1 cellular context compared by ENCODE assay signal in the genomic region with DNA sequence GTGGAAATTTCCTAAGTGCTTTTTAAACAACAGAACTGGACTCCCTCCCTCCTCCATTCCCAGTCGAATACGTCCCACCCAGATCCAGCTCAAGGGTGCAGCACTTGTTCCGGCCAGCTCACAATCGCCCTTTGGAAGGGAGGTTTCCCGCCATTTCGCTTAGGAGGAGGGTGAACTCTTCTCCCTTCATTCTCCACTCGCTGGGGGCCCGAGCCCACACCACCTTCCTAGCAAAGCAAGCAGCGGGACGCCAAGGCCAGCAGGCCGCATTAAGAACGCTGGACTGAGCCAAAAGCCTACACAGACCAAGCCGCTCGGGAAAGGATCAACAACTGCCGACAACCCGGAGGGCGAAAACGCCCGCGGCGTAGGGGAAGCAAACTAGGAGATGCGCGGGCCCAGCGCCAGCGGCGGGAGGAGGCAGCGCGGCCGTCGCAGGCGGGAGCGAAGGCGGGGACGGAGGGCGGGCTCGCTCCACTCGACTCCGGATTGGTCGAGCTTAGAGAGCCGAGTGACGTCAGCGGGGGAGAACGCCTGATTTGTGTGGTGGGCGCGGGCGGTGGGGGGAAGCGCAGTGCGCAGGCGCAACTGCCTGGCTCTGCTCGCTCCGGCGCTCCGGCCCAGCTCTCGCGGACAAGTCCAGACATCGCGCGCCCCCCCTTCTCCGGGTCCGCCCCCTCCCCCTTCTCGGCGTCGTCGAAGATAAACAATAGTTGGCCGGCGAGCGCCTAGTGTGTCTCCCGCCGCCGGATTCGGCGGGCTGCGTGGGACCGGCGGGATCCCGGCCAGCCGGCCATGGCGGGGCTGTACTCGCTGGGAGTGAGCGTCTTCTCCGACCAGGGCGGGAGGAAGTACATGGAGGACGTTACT.
TF ChIP-seq lines count a peak whose summit lies in the region.

A gene (plus strand): TSS at position 574 of the 870 bp plus-strand sequence. CDS start 222 bp downstream, at position 796.

TF ChIP-seq in WTC11, 78 proteins besides CTCF, POLR2A, EP300 and RAD21 (continued from another document and continues in another):
- TF ChIP-seq TEAD1 (CRISPR knock-in tag; IDR thresholded peaks at IDR 0.05) = peak; percentile 32; the same call in 1 of the 2 replicates
- TF ChIP-seq, protein P1, sequence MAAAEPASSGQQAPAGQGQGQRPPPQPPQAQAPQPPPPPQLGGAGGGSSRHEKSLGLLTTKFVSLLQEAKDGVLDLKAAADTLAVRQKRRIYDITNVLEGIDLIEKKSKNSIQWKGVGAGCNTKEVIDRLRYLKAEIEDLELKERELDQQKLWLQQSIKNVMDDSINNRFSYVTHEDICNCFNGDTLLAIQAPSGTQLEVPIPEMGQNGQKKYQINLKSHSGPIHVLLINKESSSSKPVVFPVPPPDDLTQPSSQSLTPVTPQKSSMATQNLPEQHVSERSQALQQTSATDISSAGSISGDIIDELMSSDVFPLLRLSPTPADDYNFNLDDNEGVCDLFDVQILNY (CRISPR knock-in tag; IDR thresholded peaks at IDR 0.05) = peak; percentile 99
- no peak for TF ChIP-seq ESRRA (CRISPR knock-in tag; IDR thresholded peaks at IDR 0.05; ENCODE audit: borderline replicate concordance)
- TF ChIP-seq MXD4 (CRISPR knock-in tag; IDR thresholded peaks at IDR 0.05; ENCODE audit: borderline replicate concordance) = no peak
- TF ChIP-seq ZNF396 (CRISPR knock-in tag; IDR thresholded peaks at IDR 0.05; ENCODE audit: borderline replicate concordance) = no peak
- TF ChIP-seq, protein P2, sequence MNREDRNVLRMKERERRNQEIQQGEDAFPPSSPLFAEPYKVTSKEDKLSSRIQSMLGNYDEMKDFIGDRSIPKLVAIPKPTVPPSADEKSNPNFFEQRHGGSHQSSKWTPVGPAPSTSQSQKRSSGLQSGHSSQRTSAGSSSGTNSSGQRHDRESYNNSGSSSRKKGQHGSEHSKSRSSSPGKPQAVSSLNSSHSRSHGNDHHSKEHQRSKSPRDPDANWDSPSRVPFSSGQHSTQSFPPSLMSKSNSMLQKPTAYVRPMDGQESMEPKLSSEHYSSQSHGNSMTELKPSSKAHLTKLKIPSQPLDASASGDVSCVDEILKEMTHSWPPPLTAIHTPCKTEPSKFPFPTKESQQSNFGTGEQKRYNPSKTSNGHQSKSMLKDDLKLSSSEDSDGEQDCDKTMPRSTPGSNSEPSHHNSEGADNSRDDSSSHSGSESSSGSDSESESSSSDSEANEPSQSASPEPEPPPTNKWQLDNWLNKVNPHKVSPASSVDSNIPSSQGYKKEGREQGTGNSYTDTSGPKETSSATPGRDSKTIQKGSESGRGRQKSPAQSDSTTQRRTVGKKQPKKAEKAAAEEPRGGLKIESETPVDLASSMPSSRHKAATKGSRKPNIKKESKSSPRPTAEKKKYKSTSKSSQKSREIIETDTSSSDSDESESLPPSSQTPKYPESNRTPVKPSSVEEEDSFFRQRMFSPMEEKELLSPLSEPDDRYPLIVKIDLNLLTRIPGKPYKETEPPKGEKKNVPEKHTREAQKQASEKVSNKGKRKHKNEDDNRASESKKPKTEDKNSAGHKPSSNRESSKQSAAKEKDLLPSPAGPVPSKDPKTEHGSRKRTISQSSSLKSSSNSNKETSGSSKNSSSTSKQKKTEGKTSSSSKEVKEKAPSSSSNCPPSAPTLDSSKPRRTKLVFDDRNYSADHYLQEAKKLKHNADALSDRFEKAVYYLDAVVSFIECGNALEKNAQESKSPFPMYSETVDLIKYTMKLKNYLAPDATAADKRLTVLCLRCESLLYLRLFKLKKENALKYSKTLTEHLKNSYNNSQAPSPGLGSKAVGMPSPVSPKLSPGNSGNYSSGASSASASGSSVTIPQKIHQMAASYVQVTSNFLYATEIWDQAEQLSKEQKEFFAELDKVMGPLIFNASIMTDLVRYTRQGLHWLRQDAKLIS (CRISPR knock-in tag; IDR thresholded peaks at IDR 0.05; ENCODE audit: borderline replicate concordance) = no peak
- peak; percentile 74 for TF ChIP-seq CREM (CRISPR knock-in tag; IDR thresholded peaks at IDR 0.05)
- TF ChIP-seq, protein P3, sequence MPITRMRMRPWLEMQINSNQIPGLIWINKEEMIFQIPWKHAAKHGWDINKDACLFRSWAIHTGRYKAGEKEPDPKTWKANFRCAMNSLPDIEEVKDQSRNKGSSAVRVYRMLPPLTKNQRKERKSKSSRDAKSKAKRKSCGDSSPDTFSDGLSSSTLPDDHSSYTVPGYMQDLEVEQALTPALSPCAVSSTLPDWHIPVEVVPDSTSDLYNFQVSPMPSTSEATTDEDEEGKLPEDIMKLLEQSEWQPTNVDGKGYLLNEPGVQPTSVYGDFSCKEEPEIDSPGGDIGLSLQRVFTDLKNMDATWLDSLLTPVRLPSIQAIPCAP (CRISPR knock-in tag; IDR thresholded peaks at IDR 0.05) = no peak
- no peak for TF ChIP-seq SOX15 (CRISPR knock-in tag; IDR thresholded peaks at IDR 0.05)
- TF ChIP-seq, protein P4, sequence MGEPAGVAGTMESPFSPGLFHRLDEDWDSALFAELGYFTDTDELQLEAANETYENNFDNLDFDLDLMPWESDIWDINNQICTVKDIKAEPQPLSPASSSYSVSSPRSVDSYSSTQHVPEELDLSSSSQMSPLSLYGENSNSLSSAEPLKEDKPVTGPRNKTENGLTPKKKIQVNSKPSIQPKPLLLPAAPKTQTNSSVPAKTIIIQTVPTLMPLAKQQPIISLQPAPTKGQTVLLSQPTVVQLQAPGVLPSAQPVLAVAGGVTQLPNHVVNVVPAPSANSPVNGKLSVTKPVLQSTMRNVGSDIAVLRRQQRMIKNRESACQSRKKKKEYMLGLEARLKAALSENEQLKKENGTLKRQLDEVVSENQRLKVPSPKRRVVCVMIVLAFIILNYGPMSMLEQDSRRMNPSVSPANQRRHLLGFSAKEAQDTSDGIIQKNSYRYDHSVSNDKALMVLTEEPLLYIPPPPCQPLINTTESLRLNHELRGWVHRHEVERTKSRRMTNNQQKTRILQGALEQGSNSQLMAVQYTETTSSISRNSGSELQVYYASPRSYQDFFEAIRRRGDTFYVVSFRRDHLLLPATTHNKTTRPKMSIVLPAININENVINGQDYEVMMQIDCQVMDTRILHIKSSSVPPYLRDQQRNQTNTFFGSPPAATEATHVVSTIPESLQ (CRISPR knock-in tag; IDR thresholded peaks at IDR 0.05) = no peak
- TF ChIP-seq, protein P5, sequence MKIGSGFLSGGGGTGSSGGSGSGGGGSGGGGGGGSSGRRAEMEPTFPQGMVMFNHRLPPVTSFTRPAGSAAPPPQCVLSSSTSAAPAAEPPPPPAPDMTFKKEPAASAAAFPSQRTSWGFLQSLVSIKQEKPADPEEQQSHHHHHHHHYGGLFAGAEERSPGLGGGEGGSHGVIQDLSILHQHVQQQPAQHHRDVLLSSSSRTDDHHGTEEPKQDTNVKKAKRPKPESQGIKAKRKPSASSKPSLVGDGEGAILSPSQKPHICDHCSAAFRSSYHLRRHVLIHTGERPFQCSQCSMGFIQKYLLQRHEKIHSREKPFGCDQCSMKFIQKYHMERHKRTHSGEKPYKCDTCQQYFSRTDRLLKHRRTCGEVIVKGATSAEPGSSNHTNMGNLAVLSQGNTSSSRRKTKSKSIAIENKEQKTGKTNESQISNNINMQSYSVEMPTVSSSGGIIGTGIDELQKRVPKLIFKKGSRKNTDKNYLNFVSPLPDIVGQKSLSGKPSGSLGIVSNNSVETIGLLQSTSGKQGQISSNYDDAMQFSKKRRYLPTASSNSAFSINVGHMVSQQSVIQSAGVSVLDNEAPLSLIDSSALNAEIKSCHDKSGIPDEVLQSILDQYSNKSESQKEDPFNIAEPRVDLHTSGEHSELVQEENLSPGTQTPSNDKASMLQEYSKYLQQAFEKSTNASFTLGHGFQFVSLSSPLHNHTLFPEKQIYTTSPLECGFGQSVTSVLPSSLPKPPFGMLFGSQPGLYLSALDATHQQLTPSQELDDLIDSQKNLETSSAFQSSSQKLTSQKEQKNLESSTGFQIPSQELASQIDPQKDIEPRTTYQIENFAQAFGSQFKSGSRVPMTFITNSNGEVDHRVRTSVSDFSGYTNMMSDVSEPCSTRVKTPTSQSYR (CRISPR knock-in tag; IDR thresholded peaks at IDR 0.05) = 0 out of 2 replicates have a peak, but pooled peaks have one; percentile 49
- TF ChIP-seq ZNF219 (CRISPR knock-in tag; IDR thresholded peaks at IDR 0.05; ENCODE audit: borderline replicate concordance) = 0 out of 2 replicates have a peak, but pooled peaks have one; percentile 24
- TF ChIP-seq CBFB (CRISPR knock-in tag; IDR thresholded peaks at IDR 0.05; ENCODE audit: low read depth) = no peak; the same call in 1 of the 2 replicates
- no peak for TF ChIP-seq FOXJ3 (CRISPR knock-in tag; IDR thresholded peaks at IDR 0.05; ENCODE audit: borderline replicate concordance)
- no peak for TF ChIP-seq GRHL2 (CRISPR knock-in tag; IDR thresholded peaks at IDR 0.05; ENCODE audit: insufficient replicate concordance, severe bottlenecking)
- TF ChIP-seq CREB1 (CRISPR knock-in tag; IDR thresholded peaks at IDR 0.05) = 0 out of 2 replicates have a peak, but pooled peaks have one; percentile 40
- no peak for TF ChIP-seq ZNF671 (CRISPR knock-in tag; IDR thresholded peaks at IDR 0.05)
- TF ChIP-seq EMX1 (CRISPR knock-in tag; IDR thresholded peaks at IDR 0.05) = no peak
- TF ChIP-seq RORB (CRISPR knock-in tag; IDR thresholded peaks at IDR 0.05) = no peak
- TF ChIP-seq, protein P6, sequence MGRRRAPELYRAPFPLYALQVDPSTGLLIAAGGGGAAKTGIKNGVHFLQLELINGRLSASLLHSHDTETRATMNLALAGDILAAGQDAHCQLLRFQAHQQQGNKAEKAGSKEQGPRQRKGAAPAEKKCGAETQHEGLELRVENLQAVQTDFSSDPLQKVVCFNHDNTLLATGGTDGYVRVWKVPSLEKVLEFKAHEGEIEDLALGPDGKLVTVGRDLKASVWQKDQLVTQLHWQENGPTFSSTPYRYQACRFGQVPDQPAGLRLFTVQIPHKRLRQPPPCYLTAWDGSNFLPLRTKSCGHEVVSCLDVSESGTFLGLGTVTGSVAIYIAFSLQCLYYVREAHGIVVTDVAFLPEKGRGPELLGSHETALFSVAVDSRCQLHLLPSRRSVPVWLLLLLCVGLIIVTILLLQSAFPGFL (CRISPR knock-in tag; IDR thresholded peaks at IDR 0.05; ENCODE audit: borderline replicate concordance) = 0 out of 2 replicates have a peak, but pooled peaks have one; percentile 10
- TF ChIP-seq, protein P7, sequence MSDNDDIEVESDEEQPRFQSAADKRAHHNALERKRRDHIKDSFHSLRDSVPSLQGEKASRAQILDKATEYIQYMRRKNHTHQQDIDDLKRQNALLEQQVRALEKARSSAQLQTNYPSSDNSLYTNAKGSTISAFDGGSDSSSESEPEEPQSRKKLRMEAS (CRISPR knock-in tag; IDR thresholded peaks at IDR 0.05) = peak; percentile 80
- TF ChIP-seq, protein P8, sequence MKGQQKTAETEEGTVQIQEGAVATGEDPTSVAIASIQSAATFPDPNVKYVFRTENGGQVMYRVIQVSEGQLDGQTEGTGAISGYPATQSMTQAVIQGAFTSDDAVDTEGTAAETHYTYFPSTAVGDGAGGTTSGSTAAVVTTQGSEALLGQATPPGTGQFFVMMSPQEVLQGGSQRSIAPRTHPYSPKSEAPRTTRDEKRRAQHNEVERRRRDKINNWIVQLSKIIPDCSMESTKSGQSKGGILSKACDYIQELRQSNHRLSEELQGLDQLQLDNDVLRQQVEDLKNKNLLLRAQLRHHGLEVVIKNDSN (CRISPR knock-in tag; IDR thresholded peaks at IDR 0.05) = no peak
- TF ChIP-seq JUN (CRISPR knock-in tag; IDR thresholded peaks at IDR 0.05) = no peak; the same call in 1 of the 2 replicates
- peak; percentile 50 for TF ChIP-seq FOXK1 (CRISPR knock-in tag; IDR thresholded peaks at IDR 0.05)
- no peak for TF ChIP-seq ATF1 (CRISPR knock-in tag; IDR thresholded peaks at IDR 0.05)
- TF ChIP-seq TP53 (CRISPR knock-in tag; IDR thresholded peaks at IDR 0.05) = peak; percentile 80; the same call in 1 of the 2 replicates
- TF ChIP-seq NFYB (CRISPR knock-in tag; conservative IDR thresholded peaks at IDR 0.05; ENCODE audit: low read depth) = peak; percentile 87
- TF ChIP-seq MYBL2 (CRISPR knock-in tag; IDR thresholded peaks at IDR 0.05) = 0 out of 2 replicates have a peak, but pooled peaks have one; percentile 54
- peak; percentile 24; the same call in 1 of the 2 replicates for TF ChIP-seq ZNF232 (CRISPR knock-in tag; IDR thresholded peaks at IDR 0.05)
- TF ChIP-seq SMAD3 (CRISPR knock-in tag; IDR thresholded peaks at IDR 0.05; ENCODE audit: borderline replicate concordance) = 0 out of 2 replicates have a peak, but pooled peaks have one; percentile 71
- no peak; the same call in 1 of the 2 replicates for TF ChIP-seq ZBTB21 (CRISPR knock-in tag; IDR thresholded peaks at IDR 0.05; ENCODE audit: borderline replicate concordance)
- TF ChIP-seq, protein P9, sequence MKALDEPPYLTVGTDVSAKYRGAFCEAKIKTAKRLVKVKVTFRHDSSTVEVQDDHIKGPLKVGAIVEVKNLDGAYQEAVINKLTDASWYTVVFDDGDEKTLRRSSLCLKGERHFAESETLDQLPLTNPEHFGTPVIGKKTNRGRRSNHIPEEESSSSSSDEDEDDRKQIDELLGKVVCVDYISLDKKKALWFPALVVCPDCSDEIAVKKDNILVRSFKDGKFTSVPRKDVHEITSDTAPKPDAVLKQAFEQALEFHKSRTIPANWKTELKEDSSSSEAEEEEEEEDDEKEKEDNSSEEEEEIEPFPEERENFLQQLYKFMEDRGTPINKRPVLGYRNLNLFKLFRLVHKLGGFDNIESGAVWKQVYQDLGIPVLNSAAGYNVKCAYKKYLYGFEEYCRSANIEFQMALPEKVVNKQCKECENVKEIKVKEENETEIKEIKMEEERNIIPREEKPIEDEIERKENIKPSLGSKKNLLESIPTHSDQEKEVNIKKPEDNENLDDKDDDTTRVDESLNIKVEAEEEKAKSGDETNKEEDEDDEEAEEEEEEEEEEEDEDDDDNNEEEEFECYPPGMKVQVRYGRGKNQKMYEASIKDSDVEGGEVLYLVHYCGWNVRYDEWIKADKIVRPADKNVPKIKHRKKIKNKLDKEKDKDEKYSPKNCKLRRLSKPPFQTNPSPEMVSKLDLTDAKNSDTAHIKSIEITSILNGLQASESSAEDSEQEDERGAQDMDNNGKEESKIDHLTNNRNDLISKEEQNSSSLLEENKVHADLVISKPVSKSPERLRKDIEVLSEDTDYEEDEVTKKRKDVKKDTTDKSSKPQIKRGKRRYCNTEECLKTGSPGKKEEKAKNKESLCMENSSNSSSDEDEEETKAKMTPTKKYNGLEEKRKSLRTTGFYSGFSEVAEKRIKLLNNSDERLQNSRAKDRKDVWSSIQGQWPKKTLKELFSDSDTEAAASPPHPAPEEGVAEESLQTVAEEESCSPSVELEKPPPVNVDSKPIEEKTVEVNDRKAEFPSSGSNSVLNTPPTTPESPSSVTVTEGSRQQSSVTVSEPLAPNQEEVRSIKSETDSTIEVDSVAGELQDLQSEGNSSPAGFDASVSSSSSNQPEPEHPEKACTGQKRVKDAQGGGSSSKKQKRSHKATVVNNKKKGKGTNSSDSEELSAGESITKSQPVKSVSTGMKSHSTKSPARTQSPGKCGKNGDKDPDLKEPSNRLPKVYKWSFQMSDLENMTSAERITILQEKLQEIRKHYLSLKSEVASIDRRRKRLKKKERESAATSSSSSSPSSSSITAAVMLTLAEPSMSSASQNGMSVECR (CRISPR knock-in tag; IDR thresholded peaks at IDR 0.05; ENCODE audit: borderline replicate concordance) = no peak; the same call in 1 of the 2 replicates
- no peak for TF ChIP-seq ZNF138 (CRISPR knock-in tag; conservative IDR thresholded peaks at IDR 0.05)
- no peak for TF ChIP-seq ZNF121 (CRISPR knock-in tag; IDR thresholded peaks at IDR 0.05)
- TF ChIP-seq, protein P10, sequence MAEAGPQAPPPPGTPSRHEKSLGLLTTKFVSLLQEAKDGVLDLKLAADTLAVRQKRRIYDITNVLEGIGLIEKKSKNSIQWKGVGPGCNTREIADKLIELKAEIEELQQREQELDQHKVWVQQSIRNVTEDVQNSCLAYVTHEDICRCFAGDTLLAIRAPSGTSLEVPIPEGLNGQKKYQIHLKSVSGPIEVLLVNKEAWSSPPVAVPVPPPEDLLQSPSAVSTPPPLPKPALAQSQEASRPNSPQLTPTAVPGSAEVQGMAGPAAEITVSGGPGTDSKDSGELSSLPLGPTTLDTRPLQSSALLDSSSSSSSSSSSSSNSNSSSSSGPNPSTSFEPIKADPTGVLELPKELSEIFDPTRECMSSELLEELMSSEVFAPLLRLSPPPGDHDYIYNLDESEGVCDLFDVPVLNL (CRISPR knock-in tag; IDR thresholded peaks at IDR 0.05; ENCODE audit: borderline replicate concordance, low read depth) = peak; percentile 54; the same call in 1 of the 2 replicates
- TF ChIP-seq PRRX2 (CRISPR knock-in tag; IDR thresholded peaks at IDR 0.05) = no peak
- TF ChIP-seq OVOL2 (CRISPR knock-in tag; IDR thresholded peaks at IDR 0.05; ENCODE audit: borderline replicate concordance) = no peak
